29 cellular contexts compared by ENCODE assay signal in genomic region chr1:10806966-10807365, GRCh38.
"Had no signal": no experiment of that assay in that cellular context is flagged by ENCODE, and none has a peak within 500 bp of the region (broad histone marks: within the 10 kb centered on the region; RNA-seq: fewer than 3 reads in every experiment).

No MANE protein-coding gene starts in this region.

- DNase-seq: colonic mucosa; cortex of kidney; dermis blood vessel endothelial cell; dorsolateral prefrontal cortex; effector CD4-positive, alpha-beta T cell; effector CD8-positive, alpha-beta T cell; effector memory CD4-positive, alpha-beta T cell; effector memory CD8-positive, alpha-beta T cell; endodermal cell; erythroblast; esophagus squamous epithelium; foreskin fibroblast; foreskin keratinocyte; foreskin melanocyte; gastrocnemius medialis; glutamatergic neuron; head of caudate nucleus; heart right ventricle had no signal

- H3K79me2 ChIP-seq: hepatocyte had no signal

- ATAC-seq: effector memory CD8-positive, alpha-beta T cell; esophagus mucosa; foreskin keratinocyte; gastrocnemius medialis; gastroesophageal sphincter; heart left ventricle; heart right ventricle had no signal

- H3K27ac ChIP-seq: colonic mucosa, coronary artery, dorsolateral prefrontal cortex, epithelial cell of prostate, esophagus muscularis mucosa, esophagus squamous epithelium, foreskin keratinocyte, gastrocnemius medialis, gastroesophageal sphincter, heart left ventricle, heart right ventricle, hepatocyte had no signal

- H3K27me3 ChIP-seq: colonic mucosa, gastrocnemius medialis had no signal

- H3K36me3 ChIP-seq: colonic mucosa, esophagus muscularis mucosa, esophagus squamous epithelium, gastrocnemius medialis, gastroesophageal sphincter, heart left ventricle, heart right ventricle had no signal

- H3K4me2 ChIP-seq: hepatocyte had no signal

- H3K4me3 ChIP-seq: colonic mucosa, coronary artery, dorsolateral prefrontal cortex, esophagus muscularis mucosa, esophagus squamous epithelium, gastrocnemius medialis, gastroesophageal sphincter, heart left ventricle, heart right ventricle, hepatocyte had no signal

- H3K4me3 Mint-ChIP-seq: dendritic cell treated with granulocyte-macrophage colony-stimulating factor and Interleukin-4, amounts not matched to agents 40 ng/mL and 50 ng/mL, for 4 days; effector memory CD8-positive, alpha-beta T cell; endodermal cell had no signal

- FAIRE-seq: endometrium, endothelial cell of umbilical vein, frontal cortex had no signal

- H3K9me3 Mint-ChIP-seq: dendritic cell treated with granulocyte-macrophage colony-stimulating factor and Interleukin-4, amounts not matched to agents 40 ng/mL and 50 ng/mL, for 4 days; effector memory CD8-positive, alpha-beta T cell; endodermal cell had no signal

- H3K9me3 ChIP-seq: colonic mucosa, esophagus muscularis mucosa, esophagus squamous epithelium, gastrocnemius medialis, gastroesophageal sphincter, heart left ventricle, heart right ventricle had no signal

- H3K27ac Mint-ChIP-seq: dendritic cell treated with granulocyte-macrophage colony-stimulating factor and Interleukin-4, amounts not matched to agents 40 ng/mL and 50 ng/mL, for 4 days; effector memory CD8-positive, alpha-beta T cell; endodermal cell had no signal

- H2AFZ ChIP-seq: hepatocyte had no signal

- H3K4me1 ChIP-seq: colonic mucosa, esophagus muscularis mucosa, gastrocnemius medialis, gastroesophageal sphincter, heart left ventricle, heart right ventricle had no signal
